Comparison of ENCODE assay signal across 12 cellular contexts in the genomic region with DNA sequence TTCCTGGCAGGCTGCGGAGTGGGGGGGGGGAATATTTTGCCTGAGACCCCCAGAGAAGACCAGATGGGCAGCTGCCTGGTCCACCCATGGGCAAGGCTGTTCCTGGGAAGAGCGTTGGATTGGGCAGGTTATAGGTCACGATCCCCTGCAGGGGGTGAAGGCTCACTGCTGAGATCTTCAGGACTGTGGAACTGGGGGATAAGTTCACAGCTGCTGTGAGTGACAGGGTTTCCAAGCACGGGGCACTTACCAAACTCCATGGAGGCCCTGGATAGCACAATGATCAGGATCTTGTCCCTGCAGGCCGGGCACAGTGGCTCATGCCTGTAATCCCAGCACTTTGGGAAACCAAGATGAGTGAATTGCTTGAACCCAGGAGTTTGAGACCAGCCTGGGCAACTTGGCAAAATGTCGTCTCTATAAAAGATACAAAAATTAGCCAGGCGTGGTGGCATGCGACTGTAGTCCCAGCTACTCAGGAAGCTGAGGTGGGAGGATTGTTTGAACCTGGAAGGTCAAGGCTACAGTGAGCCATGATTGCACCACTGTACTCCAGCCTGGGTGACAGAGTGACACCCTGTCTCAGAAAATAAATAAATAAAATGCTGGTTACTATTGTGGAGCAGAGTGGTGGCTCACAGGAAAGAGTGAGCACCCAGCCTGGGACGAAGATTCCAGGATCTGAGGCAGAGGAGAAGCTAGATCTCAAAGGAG.
A peak's percentile ranks its signal among the peaks of the same experiment; 100 is the strongest.
DNase-seq lines count a peak whose midpoint lies in the region; ATAC-seq and TF ChIP-seq lines count a peak whose summit lies in the region.
"Had no signal": no experiment of that assay in that cellular context is flagged by ENCODE, and none has a peak within 500 bp of the region (broad histone marks: within the 10 kb centered on the region; RNA-seq: fewer than 3 reads in every experiment).

No MANE protein-coding gene starts in this region.

- TF ChIP-seq CTCF in colonic mucosa (IDR thresholded peaks at IDR 0.05) (no peak), vagina (IDR thresholded peaks at IDR 0.05) (no peak), esophagus squamous epithelium (IDR thresholded peaks at IDR 0.05) (no peak)

- peak; percentile 7 for DNase-seq in colonic mucosa
- peak; percentile 50 for DNase-seq in left lobe of liver (ENCODE audit: low spot score)
- peak; percentile 60 for DNase-seq in mesenteric fat pad (ENCODE audit: low spot score)
- DNase-seq in vagina (ENCODE audit: extremely low spot score in 2 of 2): peak; percentile 52 to 77
- DNase-seq in esophagus squamous epithelium (lab: John Stamatoyannopoulos, UW): no peak
- DNase-seq in effector CD4-positive, alpha-beta T cell: no peak
- no peak for DNase-seq in DMS79 treated with DMSO at 0.1 percent for 48 hours (lab: John Stamatoyannopoulos, UW)
- DNase-seq: Caco-2; CD8-positive, alpha-beta memory T cell; GF-D8; HCEC 1CT; HFFc6 had no signal

- no peaks in the 10 kb centered on the region for H3K27me3 ChIP-seq in colonic mucosa
- H3K27me3 ChIP-seq in vagina: no peaks in the 10 kb centered on the region
- H3K27me3 ChIP-seq in esophagus squamous epithelium: peaks cover 0 to 62% (median 0%) of the 10 kb centered on the region in 4 donors

- 82 to 91% methylated on average over 8 to 9 of the region's 9 CpGs for WGBS in esophagus squamous epithelium, 2 donors

- intact Hi-C loops in colonic mucosa (cut with DNase I): no loop called here
- intact Hi-C loops in vagina (cut with DNase I): no loop called here
- intact Hi-C loops in esophagus squamous epithelium (cut with DNase I): no loop called here

- H3K4me3 ChIP-seq in colonic mucosa (no peak overlapping the region), vagina (no peak overlapping the region), esophagus squamous epithelium (no peak overlapping the region)

- H3K36me3 ChIP-seq in colonic mucosa: no peaks in the 10 kb centered on the region
- no peaks in the 10 kb centered on the region for H3K36me3 ChIP-seq in vagina
- no peaks in the 10 kb centered on the region for H3K36me3 ChIP-seq in esophagus squamous epithelium

- no peak overlapping the region for H3K9ac ChIP-seq in colonic mucosa (ENCODE audit: low read depth in 2 of 2, low read length in 2 of 2)

- H3K9me3 ChIP-seq in colonic mucosa: no peaks in the 10 kb centered on the region
- H3K9me3 ChIP-seq in vagina: no peaks in the 10 kb centered on the region
- H3K9me3 ChIP-seq in esophagus squamous epithelium: no peaks in the 10 kb centered on the region

- peak; percentile 82 for ATAC-seq in left lobe of liver

- H3K27ac ChIP-seq in colonic mucosa (no peak overlapping the region), vagina (no peak overlapping the region), esophagus squamous epithelium (no peak overlapping the region)

- TF ChIP-seq POLR2A in vagina (IDR thresholded peaks at IDR 0.05) (no peak), esophagus squamous epithelium (IDR thresholded peaks at IDR 0.05) (no peak)

- H3K4me1 ChIP-seq in colonic mucosa: no peaks in the 10 kb centered on the region
- H3K4me1 ChIP-seq in vagina: peaks cover 6% of the 10 kb centered on the region
- H3K4me1 ChIP-seq in esophagus squamous epithelium: peaks cover 0 to 18% (median 0%) of the 10 kb centered on the region in 3 donors
- H3K4me1 ChIP-seq: Caco-2 had no signal

Comparison
In these comparisons a context has a peak if more than half of its experiments do, and no peak if none do; other contexts are left out.
1. DNase-seq: peak in colonic mucosa (single experiment), left lobe of liver (single experiment), mesenteric fat pad (single experiment) and vagina (2 of 2); none in esophagus squamous epithelium (single experiment), effector CD4-positive, alpha-beta T cell (single experiment) and DMS79 treated with DMSO at 0.1 percent for 48 hours (single experiment).